ENCODE assay signal across 15 cellular contexts in genomic region chr2:238897122-238897880, GRCh38. TPM values are rescaled to one million over a fixed set of nuclear protein-coding genes. Genes with fewer than 3 reads are reported as not detected.
"Had no signal": no experiment of that assay in that cellular context is flagged by ENCODE, and none has a peak within 500 bp of the region (broad histone marks: within the 10 kb centered on the region; RNA-seq: fewer than 3 reads in every experiment).

No MANE protein-coding gene starts in this region.

- DNase-seq: activated CD4-positive, alpha-beta T cell treated with anti-CD3 and anti-CD28 coated beads for 4 hours; activated naive CD4-positive, alpha-beta T cell treated with anti-CD3 and anti-CD28 coated beads, Interleukin-2, amount 50 U/mL, for 16 hours; effector CD4-positive, alpha-beta T cell; hypothalamus; lower lobe of right lung; naive thymus-derived CD4-positive, alpha-beta T cell; occipital lobe; stimulated activated CD4-positive, alpha-beta T cell treated with anti-CD3 and anti-CD28 coated beads, Interleukin-2, amount 100 ng/mL, for 48 hours; stimulated activated naive CD4-positive, alpha-beta T cell treated with Interleukin-2 at 50 U/mL for 16 hours; T-helper 1 cell; testis; WERI-Rb-1 had no signal

- H3K9me3 ChIP-seq: lower lobe of right lung, testis had no signal

- H3K4me3 ChIP-seq: coronary artery, lower lobe of right lung, SK-N-MC, testis had no signal

- H3K27me3 ChIP-seq: testis had no signal

- H3K4me1 ChIP-seq: lower lobe of right lung had no signal

- H3K27ac ChIP-seq: lower lobe of right lung, SK-N-MC, testis, WERI-Rb-1 had no signal

- H3K36me3 ChIP-seq: lower lobe of right lung, WERI-Rb-1 had no signal

- ATAC-seq: naive thymus-derived CD4-positive, alpha-beta T cell had no signal

RNA-seq across cellular contexts. Expression of gene TWIST2, which starts 49.4 kb away (rescaled TPM):
- total RNA-seq: activated T-helper 2 cell treated with anti-CD3 and anti-CD28 coated beads, Interferon-gamma antibody, Interleukin-2, Interleukin-4, amounts not matched to agents 10 μg/mL and 5 μg/mL and 100 μg/mL, durations not matched to agents 14 hours and 24 hours and 36 hours; naive thymus-derived CD4-positive, alpha-beta T cell had no signal
- polyA plus RNA-seq: naive thymus-derived CD4-positive, alpha-beta T cell had no signal
